In genomic region chr10:3486346-3487065, GRCh38 we compare ENCODE assay signal across 10 cellular contexts.
DNase-seq lines count a peak whose midpoint lies in the region; ATAC-seq and TF ChIP-seq lines count a peak whose summit lies in the region.
"Had no signal": no experiment of that assay in that cellular context is flagged by ENCODE, and none has a peak within 500 bp of the region (broad histone marks: within the 10 kb centered on the region; RNA-seq: fewer than 3 reads in every experiment).

No MANE protein-coding gene starts in this region.

- H3K36me3 ChIP-seq in BE2C, result no peaks in the 10 kb centered on the region
- H3K36me3 ChIP-seq in lower lobe of right lung, result no peaks in the 10 kb centered on the region
- H3K36me3 ChIP-seq in heart right ventricle, result no peaks in the 10 kb centered on the region

- peaks cover 2 to 22% (median 9%) of the 10 kb centered on the region in 5 experiments for H3K9me3 Mint-ChIP-seq in brain

- H3K4me3 ChIP-seq in BE2C (ENCODE audit: low read depth, low read length) (no peak overlapping the region), lower lobe of right lung (no peak overlapping the region), heart right ventricle (no peak overlapping the region)

- ATAC-seq in lower lobe of right lung (peak; percentile 79 to 87), heart right ventricle (no peak), GM19467 (IDR thresholded peaks at IDR 0.05; ENCODE audit: unreplicated experiment) (no peak)

- no peaks in the 10 kb centered on the region for H3K36me3 Mint-ChIP-seq in brain

- 88 to 89% methylated on average over 12 of the region's 12 CpGs for WGBS in heart right ventricle, 2 donors

- H3K27me3 ChIP-seq in BE2C (no peaks in the 10 kb centered on the region), lower lobe of right lung (ENCODE audit: low read depth) (no peaks in the 10 kb centered on the region), heart right ventricle (no peaks in the 10 kb centered on the region)

- H3K4me3 Mint-ChIP-seq in brain, result peak overlapping the region in 1 of 5 experiments; percentile 20

- H3K4me1 Mint-ChIP-seq in brain, result peaks cover 57% of the 10 kb centered on the region

- TF ChIP-seq CTCF in BE2C (IDR thresholded peaks at IDR 0.05; ENCODE audit: low read depth, low read length) (no peak), brain (conservative IDR thresholded peaks at IDR 0.05) (no peak), lower lobe of right lung (IDR thresholded peaks at IDR 0.05) (no peak), heart right ventricle (IDR thresholded peaks at IDR 0.05) (no peak)

- H3K27me3 Mint-ChIP-seq in brain, result peaks cover 3% of the 10 kb centered on the region

- DNase-seq in BE2C (peak; percentile 68), NCI-H146 treated with DMSO at 0.1 percent for 48 hours (lab: John Stamatoyannopoulos, UW; ENCODE audit: unreplicated experiment) (peak; percentile 95), lower lobe of right lung (peak; percentile 80), heart right ventricle (no peak)
- no peak for DNase-seq in activated CD8-positive, alpha-beta memory T cell treated with anti-CD3 and anti-CD28 coated beads for 24 hours
- no peak for DNase-seq in activated T-cell treated with anti-CD3 and anti-CD28 coated beads, Interleukin-2, amount 50 U/mL, for 48 hours
- DNase-seq: activated effector memory CD4-positive, alpha-beta T cell treated with anti-CD3 and anti-CD28 coated beads, Interleukin-2, amount 50 U/mL, for 16 hours had no signal

- H3K4me1 ChIP-seq in BE2C (peaks cover 5% of the 10 kb centered on the region; the same call in 1 of the 2 replicates), lower lobe of right lung (peaks cover 27% of the 10 kb centered on the region), heart right ventricle (peaks cover 10 to 35% (median 27%) of the 10 kb centered on the region in 9 donors)

- H3K27ac ChIP-seq in lower lobe of right lung (no peak overlapping the region), heart right ventricle (no peak overlapping the region)
- H3K27ac ChIP-seq: C4-2B had no signal

- peak overlapping the region in 3 of 5 experiments; percentile 82 to 93 (median 86) for H3K27ac Mint-ChIP-seq in brain

- intact Hi-C loops in lower lobe of right lung (cut with DNase I), result no loop called here
- intact Hi-C loops in heart right ventricle (cut with DNase I), result loop anchor here in 1 of 10 donors (10.0 kb wide), 1 partner anchor 88 kb away; no protein-coding TSS in a partner anchor

- H3K9me3 ChIP-seq in BE2C, result no peaks in the 10 kb centered on the region
- H3K9me3 ChIP-seq in lower lobe of right lung, result no peaks in the 10 kb centered on the region
- no peaks in the 10 kb centered on the region for H3K9me3 ChIP-seq in heart right ventricle

Comparison
In these comparisons a context has a peak if more than half of its experiments do, and no peak if none do; other contexts are left out.
1. DNase-seq: peak in BE2C (single experiment), NCI-H146 treated with DMSO at 0.1 percent for 48 hours (single experiment) and lower lobe of right lung (single experiment); none in activated CD8-positive, alpha-beta memory T cell treated with anti-CD3 and anti-CD28 coated beads for 24 hours (single experiment), activated T-cell treated with anti-CD3 and anti-CD28 coated beads, Interleukin-2, amount 50 U/mL, for 48 hours (0 of 2) and heart right ventricle (0 of 2).
2. ATAC-seq: peak in lower lobe of right lung (2 of 2); none in heart right ventricle (0 of 8) and GM19467 (single experiment).